34 cellular contexts compared by ENCODE assay signal in the genomic region with DNA sequence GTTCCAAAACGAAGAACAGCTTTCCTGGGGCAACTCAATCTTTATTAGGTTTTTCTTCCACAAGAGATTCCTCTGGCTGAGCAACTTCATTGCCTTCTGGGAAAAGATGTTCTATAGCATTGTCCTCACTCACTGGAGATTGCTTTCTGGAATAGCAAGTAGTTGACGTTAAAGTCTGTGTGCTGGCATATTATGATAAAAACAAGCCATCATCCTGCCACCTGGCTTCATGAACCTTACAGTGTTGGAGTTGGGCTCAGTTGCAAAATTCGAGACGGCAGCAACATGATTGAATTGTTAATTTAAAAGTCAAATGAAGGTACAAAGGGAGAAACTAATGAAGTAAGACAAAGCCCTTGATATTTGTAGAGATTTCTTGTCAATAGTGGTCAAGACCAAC.
DNase-seq lines count a peak whose midpoint lies in the region; ATAC-seq, FAIRE-seq and TF ChIP-seq lines count a peak whose summit lies in the region.
"Had no signal": no experiment of that assay in that cellular context is flagged by ENCODE, and none has a peak within 500 bp of the region (broad histone marks: within the 10 kb centered on the region; RNA-seq: fewer than 3 reads in every experiment).

No MANE protein-coding gene starts in this region.

- no peak overlapping the region for H2BK15ac ChIP-seq in mesenchymal stem cell (ENCODE audit: low read depth, poor library complexity, severe bottlenecking)

- H2AK5ac ChIP-seq in mesenchymal stem cell (ENCODE audit: low read length, severe bottlenecking), result no peak overlapping the region

- H3K9me2 ChIP-seq in GM23338 (ENCODE audit: insufficient read depth) (peaks cover 12% of the 10 kb centered on the region), neural cell (ENCODE audit: insufficient read depth, low read length) (no peaks in the 10 kb centered on the region)

- H3K4me2 ChIP-seq in GM23338, result no peak overlapping the region
- H3K4me2 ChIP-seq in neural cell (ENCODE audit: low read length), result no peak overlapping the region
- H3K4me2 ChIP-seq in mesenchymal stem cell (ENCODE audit: low read length, poor library complexity, severe bottlenecking), result no peak overlapping the region
- H3K4me2 ChIP-seq: A549; BLaER1; BLaER1 treated with 17β-estradiol and CSF1 and Interleukin-3, amounts not matched to agents 10 nM and 100 nM had no signal

- H3K23ac ChIP-seq in mesenchymal stem cell (ENCODE audit: low read length in 2 of 2), result no peak overlapping the region

- H3K14ac ChIP-seq in mesenchymal stem cell (ENCODE audit: low read length in 2 of 2), result no peak overlapping the region

- DNase-seq in GM23338 (ENCODE audit: low spot score) (no peak), NCI-H345 treated with DMSO at 0.1 percent for 48 hours (lab: John Stamatoyannopoulos, UW; ENCODE audit: unreplicated experiment) (no peak), RCC 7860 (ENCODE audit: low spot score) (no peak), mesenchymal stem cell (no peak)
- DNase-seq: 8988T; ACHN; AML-193; BE2C; C1 segment of cervical spinal cord; Caco-2; Calu3; CD4-positive, alpha-beta memory T cell; CD4-positive, alpha-beta T cell; CD4-positive, CD25-positive, alpha-beta regulatory T cell; CD8-positive, alpha-beta memory T cell; CD8-positive, alpha-beta T cell; COR-L47; DMS 273 treated with DMSO at 0.1 percent for 48 hours; DMS153; DMS53; DMS79; DMS79 treated with DMSO at 0.1 percent for 48 hours; DND-41; EL had no signal

- H3K27me3 ChIP-seq in GM23338 (ENCODE audit: insufficient read depth) (no peaks in the 10 kb centered on the region), neural cell (ENCODE audit: insufficient read depth, low read depth, low read length) (no peaks in the 10 kb centered on the region), subcutaneous abdominal adipose tissue (ENCODE audit: control insufficient read depth in 5 of 5, insufficient read depth in 4 of 5, low read length in 5 of 5) (no peaks in the 10 kb centered on the region), mesenchymal stem cell (ENCODE audit: control insufficient read depth in 1 of 2, insufficient read depth in 1 of 2, low read length in 2 of 2) (no peaks in the 10 kb centered on the region)
- H3K27me3 ChIP-seq: BE2C; BLaER1; BLaER1 treated with 17β-estradiol and CSF1 and Interleukin-3, amounts not matched to agents 10 nM and 100 nM had no signal

- TF ChIP-seq EP300 in neural cell (conservative IDR thresholded peaks at IDR 0.05; ENCODE audit: poor library complexity, severe bottlenecking), result peak; percentile 75

- no peaks in the 10 kb centered on the region for H3K79me1 ChIP-seq in mesenchymal stem cell (replicated peaks; ENCODE audit: low read length, poor library complexity, severe bottlenecking)

- H2BK12ac ChIP-seq in mesenchymal stem cell (ENCODE audit: low read length in 2 of 2), result no peak overlapping the region

- H4K20me1 ChIP-seq in GM23338 (replicated peaks; ENCODE audit: insufficient read depth) (no peaks in the 10 kb centered on the region), neural cell (ENCODE audit: insufficient read depth) (no peaks in the 10 kb centered on the region)
- H4K20me1 ChIP-seq: BLaER1; BLaER1 treated with 17β-estradiol and CSF1 and Interleukin-3, amounts not matched to agents 10 nM and 100 nM had no signal

- WGBS in mesenchymal stem cell, result 62% methylated on average over 4 of the region's 4 CpGs

- H3K4me1 ChIP-seq in GM23338 (ENCODE audit: insufficient read depth), result peaks cover 23% of the 10 kb centered on the region
- peaks cover 0 to 54% (median 26%) of the 10 kb centered on the region in 5 donors for H3K4me1 ChIP-seq in subcutaneous abdominal adipose tissue (ENCODE audit: control insufficient read depth in 5 of 5, insufficient read depth in 5 of 5, low read length in 5 of 5)
- no peaks in the 10 kb centered on the region for H3K4me1 ChIP-seq in mesenchymal stem cell (ENCODE audit: control insufficient read depth, insufficient read depth, low read depth, low read length)
- H3K4me1 ChIP-seq: A549, BE2C, BLaER1, Caco-2 had no signal

- H3K9me3 ChIP-seq in neural cell (ENCODE audit: low read length) (no peaks in the 10 kb centered on the region), subcutaneous abdominal adipose tissue (ENCODE audit: control insufficient read depth in 5 of 5, low read length in 5 of 5) (peaks cover 0 to 3% (median 0%) of the 10 kb centered on the region in 5 donors), mesenchymal stem cell (ENCODE audit: control insufficient read depth, low read length) (no peaks in the 10 kb centered on the region)
- H3K9me3 ChIP-seq: A549; BE2C; BLaER1; BLaER1 treated with 17β-estradiol and CSF1 and Interleukin-3, amounts not matched to agents 10 nM and 100 nM; Caco-2 had no signal

- H4K8ac ChIP-seq in mesenchymal stem cell (ENCODE audit: low read length), result no peak overlapping the region

- no peak overlapping the region for H3K27ac Mint-ChIP-seq in GM23338
- H3K27ac Mint-ChIP-seq: B cell; CD14-positive monocyte; CD4-positive, alpha-beta memory T cell; CD4-positive, alpha-beta T cell; CD8-positive, alpha-beta memory T cell; CD8-positive, alpha-beta T cell had no signal

- H3K4me3 ChIP-seq in GM23338 (no peak overlapping the region), neural cell (ENCODE audit: low read length) (no peak overlapping the region), subcutaneous abdominal adipose tissue (ENCODE audit: low read depth in 1 of 5, low read length in 5 of 5) (no peak overlapping the region), mesenchymal stem cell (ENCODE audit: insufficient read depth in 1 of 2, low read depth in 1 of 2, low read length in 2 of 2) (no peak overlapping the region)
- H3K4me3 ChIP-seq: A549; BLaER1; BLaER1 treated with 17β-estradiol and CSF1 and Interleukin-3, amounts not matched to agents 10 nM and 100 nM had no signal

- no peak for ATAC-seq in GM23338
- ATAC-seq: A549; CD8-positive, alpha-beta T cell had no signal

- H3K9me3 Mint-ChIP-seq in GM23338, result no peaks in the 10 kb centered on the region
- H3K9me3 Mint-ChIP-seq: CD4-positive, alpha-beta T cell; CD8-positive, alpha-beta T cell had no signal

- no peak for TF ChIP-seq RAD21 in neural cell (conservative IDR thresholded peaks at IDR 0.05)

- H3K79me2 ChIP-seq in GM23338 (replicated peaks; ENCODE audit: insufficient read depth) (no peaks in the 10 kb centered on the region), neural cell (replicated peaks; ENCODE audit: insufficient read depth, low read length) (no peaks in the 10 kb centered on the region)

- no peaks in the 10 kb centered on the region for H3K36me3 Mint-ChIP-seq in GM23338 (ENCODE audit: low read depth)
- H3K36me3 Mint-ChIP-seq: CD14-positive monocyte; CD4-positive, alpha-beta memory T cell; CD4-positive, CD25-positive, alpha-beta regulatory T cell; CD8-positive, alpha-beta memory T cell; CD8-positive, alpha-beta T cell had no signal

- no peak overlapping the region for H3K9ac ChIP-seq in neural cell (ENCODE audit: low read length)
- H3K9ac ChIP-seq in subcutaneous abdominal adipose tissue (ENCODE audit: low read length in 5 of 5), result no peak overlapping the region
- no peak overlapping the region for H3K9ac ChIP-seq in mesenchymal stem cell (ENCODE audit: low read length)
- H3K9ac ChIP-seq: BLaER1; BLaER1 treated with 17β-estradiol and CSF1 and Interleukin-3, amounts not matched to agents 10 nM and 100 nM had no signal

- no peaks in the 10 kb centered on the region for H3F3A ChIP-seq in GM23338 (replicated peaks; ENCODE audit: low read depth)
- no peaks in the 10 kb centered on the region for H3F3A ChIP-seq in neural cell (ENCODE audit: insufficient read depth, low read length, poor library complexity, severe bottlenecking)

- H4K91ac ChIP-seq in mesenchymal stem cell (ENCODE audit: low read length), result no peak overlapping the region

- no peak overlapping the region for H3K4me3 Mint-ChIP-seq in GM23338
- H3K4me3 Mint-ChIP-seq: B cell; CD14-positive monocyte; CD4-positive, alpha-beta memory T cell; CD4-positive, alpha-beta T cell; CD4-positive, CD25-positive, alpha-beta regulatory T cell; CD8-positive, alpha-beta memory T cell; CD8-positive, alpha-beta T cell had no signal

- peaks cover 2% of the 10 kb centered on the region for H3K27me3 Mint-ChIP-seq in GM23338 (ENCODE audit: insufficient read depth, low read depth, poor library complexity)
- H3K27me3 Mint-ChIP-seq: CD4-positive, alpha-beta memory T cell; CD4-positive, alpha-beta T cell; CD4-positive, CD25-positive, alpha-beta regulatory T cell; CD8-positive, alpha-beta memory T cell had no signal

- no peak for TF ChIP-seq CTCF in GM23338 (conservative IDR thresholded peaks at IDR 0.05; ENCODE audit: low read depth in 2 of 2)
- TF ChIP-seq CTCF in neural cell (IDR thresholded peaks at IDR 0.05; ENCODE audit: poor library complexity, severe bottlenecking), result no peak

- peaks cover 21% of the 10 kb centered on the region for H3K4me1 Mint-ChIP-seq in GM23338
- H3K4me1 Mint-ChIP-seq: B cell; CD14-positive monocyte; CD4-positive, alpha-beta memory T cell; CD4-positive, CD25-positive, alpha-beta regulatory T cell; CD8-positive, alpha-beta memory T cell had no signal

- no peak overlapping the region for H2BK5ac ChIP-seq in mesenchymal stem cell (ENCODE audit: low read depth, low read length, poor library complexity, severe bottlenecking)

- H2AFZ ChIP-seq in GM23338 (peak overlapping the region; percentile 8; the same call in 1 of the 2 replicates), neural cell (ENCODE audit: low read depth, low read length) (no peak overlapping the region), mesenchymal stem cell (ENCODE audit: low read depth, low read length) (no peak overlapping the region)

- H3K4ac ChIP-seq in mesenchymal stem cell (ENCODE audit: low read depth in 1 of 2, low read length in 2 of 2), result no peak overlapping the region

- H3K27ac ChIP-seq in GM23338 (ENCODE audit: low read depth) (no peak overlapping the region), neural cell (ENCODE audit: low read length) (no peak overlapping the region), subcutaneous abdominal adipose tissue (ENCODE audit: low read depth, low read length) (peak overlapping the region; percentile 83), mesenchymal stem cell (ENCODE audit: low read length, poor library complexity, severe bottlenecking) (no peak overlapping the region)
- H3K27ac ChIP-seq: 22Rv1; A549; BLaER1; BLaER1 treated with 17β-estradiol and CSF1 and Interleukin-3, amounts not matched to agents 10 nM and 100 nM; C4-2B had no signal

- no peaks in the 10 kb centered on the region for H3K36me3 ChIP-seq in GM23338 (ENCODE audit: insufficient read depth)
- no peaks in the 10 kb centered on the region for H3K36me3 ChIP-seq in neural cell (ENCODE audit: insufficient read depth, low read length)
- H3K36me3 ChIP-seq in subcutaneous abdominal adipose tissue (ENCODE audit: control insufficient read depth in 5 of 5, insufficient read depth in 5 of 5, low read length in 5 of 5), result no peaks in the 10 kb centered on the region
- no peaks in the 10 kb centered on the region for H3K36me3 ChIP-seq in mesenchymal stem cell (ENCODE audit: control insufficient read depth in 1 of 2, insufficient read depth in 2 of 2, low read depth in 1 of 2, low read length in 2 of 2)
- H3K36me3 ChIP-seq: BE2C; BLaER1; BLaER1 treated with 17β-estradiol and CSF1 and Interleukin-3, amounts not matched to agents 10 nM and 100 nM had no signal

- H2BK120ac ChIP-seq in mesenchymal stem cell (ENCODE audit: low read depth, low read length), result no peak overlapping the region

- FAIRE-seq in RCC 7860 (lab: Jason Lieb, UNC), result no peak
- FAIRE-seq: A549, D721Med had no signal

- H3K18ac ChIP-seq in mesenchymal stem cell (ENCODE audit: low read depth in 1 of 2, low read length in 2 of 2), result no peak overlapping the region
